Comparison of ENCODE assay signal across 1 cellular context in genomic region chr6:53301801-53302537, GRCh38.
TF ChIP-seq lines count a peak whose summit lies in the region.

No MANE protein-coding gene starts in this region.

TF ChIP-seq in HepG2, 621 proteins besides CTCF, POLR2A, EP300 and RAD21 (continued from another document):
- TF ChIP-seq PRDM15 (CRISPR knock-in tag; IDR thresholded peaks at IDR 0.05) (peak; percentile 97), JARID2 (CRISPR knock-in tag; IDR thresholded peaks at IDR 0.05; ENCODE audit: insufficient replicate concordance) (no peak), HHEX (CRISPR knock-in tag; IDR thresholded peaks at IDR 0.05) (peak; percentile 59; the same call in 1 of the 2 replicates), ZNF773 (CRISPR knock-in tag; IDR thresholded peaks at IDR 0.05; ENCODE audit: borderline replicate concordance) (no peak), NR2F2 (IDR thresholded peaks at IDR 0.05; ENCODE audit: borderline replicate concordance, low read depth) (peak; percentile 83; the same call in 1 of the 2 replicates), SNAPC5 (CRISPR knock-in tag; IDR thresholded peaks at IDR 0.05; ENCODE audit: borderline replicate concordance) (no peak), ZBTB38 (CRISPR knock-in tag; IDR thresholded peaks at IDR 0.05) (no peak), ZXDC (CRISPR knock-in tag; IDR thresholded peaks at IDR 0.05) (no peak), PAF1 (CRISPR knock-in tag; IDR thresholded peaks at IDR 0.05) (no peak), SMAD9 (CRISPR knock-in tag; IDR thresholded peaks at IDR 0.05) (no peak), ZFP62 (CRISPR knock-in tag; IDR thresholded peaks at IDR 0.05) (no peak), SIX1 (CRISPR knock-in tag; IDR thresholded peaks at IDR 0.05; ENCODE audit: borderline replicate concordance) (peak; percentile 21; the same call in 1 of the 2 replicates), JDP2 (CRISPR knock-in tag; IDR thresholded peaks at IDR 0.05; ENCODE audit: borderline replicate concordance) (no peak), ZBTB25 (CRISPR knock-in tag; IDR thresholded peaks at IDR 0.05) (0 out of 2 replicates have a peak, but pooled peaks have one; percentile 35), IRF2 (CRISPR knock-in tag; IDR thresholded peaks at IDR 0.05) (peak; percentile 72; the same call in 1 of the 2 replicates), GPBP1L1 (CRISPR knock-in tag; IDR thresholded peaks at IDR 0.05) (no peak), ZNF775 (CRISPR knock-in tag; IDR thresholded peaks at IDR 0.05; ENCODE audit: borderline replicate concordance) (no peak), PHF5A (CRISPR knock-in tag; IDR thresholded peaks at IDR 0.05; ENCODE audit: low read depth, unreplicated experiment) (no peak), TCF7 (IDR thresholded peaks at IDR 0.05; ENCODE audit: low read depth) (peak; percentile 82), ERF (CRISPR knock-in tag; IDR thresholded peaks at IDR 0.05) (peak; percentile 33; the same call in 1 of the 2 replicates), ZNF562 (CRISPR knock-in tag; IDR thresholded peaks at IDR 0.05; ENCODE audit: borderline replicate concordance) (no peak), RARA (CRISPR knock-in tag; IDR thresholded peaks at IDR 0.05) (peak; percentile 77), TFDP2 (CRISPR knock-in tag; IDR thresholded peaks at IDR 0.05) (no peak), PPARG (CRISPR knock-in tag; conservative IDR thresholded peaks at IDR 0.05) (peak; percentile 86), ZMYM4 (CRISPR knock-in tag; IDR thresholded peaks at IDR 0.05) (peak; percentile 85), RBFOX2 (IDR thresholded peaks at IDR 0.05; ENCODE audit: low read depth, low read length) (no peak), ZNF280D (CRISPR knock-in tag; IDR thresholded peaks at IDR 0.05) (no peak), MIER2 (CRISPR knock-in tag; IDR thresholded peaks at IDR 0.05) (no peak; the same call in 1 of the 2 replicates), PAWR (CRISPR knock-in tag; IDR thresholded peaks at IDR 0.05; ENCODE audit: borderline replicate concordance) (no peak), FOXP1 (IDR thresholded peaks at IDR 0.05) (no peak), FOXP1 (CRISPR knock-in tag; IDR thresholded peaks at IDR 0.05) (peak; percentile 71; the same call in 1 of the 2 replicates), ZSCAN20 (CRISPR knock-in tag; IDR thresholded peaks at IDR 0.05; ENCODE audit: borderline replicate concordance) (no peak)
